ENCODE assay signal across 24 cellular contexts in genomic region chr11:69453151-69453550, GRCh38. TPM values are rescaled to one million over a fixed set of nuclear protein-coding genes. Genes with fewer than 3 reads are reported as not detected.
"Had no signal": no experiment of that assay in that cellular context is flagged by ENCODE, and none has a peak within 500 bp of the region (broad histone marks: within the 10 kb centered on the region; RNA-seq: fewer than 3 reads in every experiment).

No MANE protein-coding gene starts in this region.

- ATAC-seq: SK-N-SH treated with all-trans-retinoic acid at 6 μM for 48 hours had no signal

- H3K4me3 Mint-ChIP-seq: IgD-negative memory B cell had no signal

- H3K36me3 ChIP-seq: SJCRH30 had no signal

- DNase-seq: KBM-7, MV-4-11, NCI-H1048, NCI-H1105, NCI-H1417, NCI-H146, NCI-H1694 treated with DMSO at 0.1 percent for 48 hours, NCI-H1930, NCI-H2081, NCI-H2107, NCI-H2227 treated with DMSO at 0.1 percent for 48 hours, NCI-H446, NCI-H510A, NCI-H524 treated with DMSO at 0.1 percent for 48 hours, NCI-H69, NCI-H774, RPMI8226, SHP77 treated with DMSO at 0.1 percent for 48 hours, SJCRH30 had no signal

- H3K4me3 ChIP-seq: SJCRH30 had no signal

- H3K27me3 ChIP-seq: SJCRH30 had no signal

- H3K27ac ChIP-seq: SJCRH30 had no signal

RNA-seq across cellular contexts. Expression of gene LINC01488, which starts 28.3 kb away (rescaled TPM):
- total RNA-seq: HT1080, LHCN-M2, MCF 10A, SJCRH30 had no signal
